25 cellular contexts compared by ENCODE assay signal in genomic region chr20:36487069-36487468, GRCh38. TPM values are rescaled to one million over a fixed set of nuclear protein-coding genes. Genes with fewer than 3 reads are reported as not detected.
DNase-seq lines count a peak whose midpoint lies in the region; ATAC-seq and TF ChIP-seq lines count a peak whose summit lies in the region.
"Had no signal": no experiment of that assay in that cellular context is flagged by ENCODE, and none has a peak within 500 bp of the region (broad histone marks: within the 10 kb centered on the region; RNA-seq: fewer than 3 reads in every experiment).

No MANE protein-coding gene starts in this region.

- no peak overlapping the region for H2BK12ac ChIP-seq in H9 (ENCODE audit: insufficient read length, low read depth, low read length)

- H3K27me3 ChIP-seq in H9 (ENCODE audit: insufficient read depth, low read length) (no peaks in the 10 kb centered on the region), Karpas-422 (ENCODE audit: low read length) (no peaks in the 10 kb centered on the region), psoas muscle (ENCODE audit: insufficient read depth in 3 of 3, low read length in 2 of 3) (no peaks in the 10 kb centered on the region)
- H3K27me3 ChIP-seq: ascending aorta, esophagus muscularis mucosa, SJSA1, transverse colon had no signal

- H3K23ac ChIP-seq in H9 (ENCODE audit: insufficient read length, low read depth, low read length) = no peak overlapping the region

- peaks cover 12% of the 10 kb centered on the region in 2 experiments for H3K4me1 Mint-ChIP-seq in H9

- no peaks in the 10 kb centered on the region for H3K36me3 Mint-ChIP-seq in H9 (ENCODE audit: insufficient read depth in 1 of 3, low read depth in 3 of 3)
- H3K36me3 Mint-ChIP-seq: activated naive CD4-positive, alpha-beta T cell treated with anti-CD3 and anti-CD28 coated beads, Interleukin-2, amount 50 U/mL, for 24 hours; natural killer cell had no signal

- H3K9me3 ChIP-seq in H9 (ENCODE audit: control insufficient read depth, low read depth, low read length) = no peaks in the 10 kb centered on the region
- no peaks in the 10 kb centered on the region for H3K9me3 ChIP-seq in Karpas-422 (ENCODE audit: low read length)
- no peaks in the 10 kb centered on the region for H3K9me3 ChIP-seq in psoas muscle
- H3K9me3 ChIP-seq: ascending aorta, esophagus muscularis mucosa, SJSA1, transverse colon had no signal

- H2AFZ ChIP-seq in H9 (ENCODE audit: low read length) (no peak overlapping the region), Karpas-422 (ENCODE audit: low read length) (no peak overlapping the region)
- H2AFZ ChIP-seq: parathyroid adenoma had no signal

- H2BK20ac ChIP-seq in H9 (ENCODE audit: low read depth, low read length, poor library complexity, severe bottlenecking) = no peak overlapping the region

- H2BK120ac ChIP-seq in H9 (ENCODE audit: low read depth, low read length, poor library complexity, severe bottlenecking) = no peak overlapping the region

- H3K9me2 ChIP-seq in Karpas-422 (replicated peaks; ENCODE audit: insufficient read depth, low read length) = no peaks in the 10 kb centered on the region

- no peaks in the 10 kb centered on the region for H3K79me2 ChIP-seq in H9 (ENCODE audit: insufficient read depth, low read length)
- H3K79me2 ChIP-seq in Karpas-422 (ENCODE audit: low read length) = no peaks in the 10 kb centered on the region

- no CpG with 5 or more reads among the region's 1 CpG for WGBS in H9 (ENCODE audit: extremely low coverage, insufficient read length, low lambda C conversion rate)
- 94 to 100% (median 100%) methylated on average over 1 of the region's 1 CpG for WGBS in psoas muscle, 3 donors

- no peak overlapping the region for H2BK5ac ChIP-seq in H9 (ENCODE audit: insufficient read length, low read length)

- no peak overlapping the region for H3K14ac ChIP-seq in H9 (ENCODE audit: insufficient read depth, low read length)

- ATAC-seq in psoas muscle = no peak
- ATAC-seq in GM21390 (IDR thresholded peaks at IDR 0.05; ENCODE audit: unreplicated experiment) = no peak
- no peak for ATAC-seq in HG03196 (IDR thresholded peaks at IDR 0.05; ENCODE audit: unreplicated experiment)
- ATAC-seq: activated T-cell treated with anti-CD3 and anti-CD28 coated beads, Interleukin-2, amount 50 U/mL, for 4 hours; left lobe of liver; natural killer cell; Panc1; sciatic nerve had no signal

- H4K8ac ChIP-seq in H9 (replicated peaks; ENCODE audit: insufficient read length, low read depth, low read length) = no peak overlapping the region

- DNase-seq in H9 (no peak), Karpas-422 (peak; percentile 27), coronary artery (ENCODE audit: low spot score) (no peak), psoas muscle (no peak), Kasumi-1 (lab: John Stamatoyannopoulos, UW) (no peak)
- DNase-seq: activated CD4-positive, alpha-beta T cell treated with anti-CD3 and anti-CD28 coated beads for 4 hours; activated T-cell treated with anti-CD3 and anti-CD28 coated beads, Interleukin-2, amount 50 U/mL, for 4 hours; CD4-positive, alpha-beta T cell; effector memory CD4-positive, alpha-beta T cell; natural killer cell; NCI-H1694 treated with DMSO at 0.1 percent for 48 hours; NCI-H2171; NCI-H524 treated with DMSO at 0.1 percent for 48 hours; transverse colon had no signal

- H3K4me3 Mint-ChIP-seq in H9 = no peak overlapping the region
- H3K4me3 Mint-ChIP-seq: activated naive CD4-positive, alpha-beta T cell treated with anti-CD3 and anti-CD28 coated beads, Interleukin-2, amount 50 U/mL, for 24 hours; activated T-cell treated with anti-CD3 and anti-CD28 coated beads, Interleukin-2, amount 50 U/mL, for 4 hours; CD4-positive, alpha-beta T cell; natural killer cell had no signal

- no peaks in the 10 kb centered on the region for H3K9me3 Mint-ChIP-seq in H9
- H3K9me3 Mint-ChIP-seq: activated naive CD4-positive, alpha-beta T cell treated with anti-CD3 and anti-CD28 coated beads, Interleukin-2, amount 50 U/mL, for 24 hours; activated T-cell treated with anti-CD3 and anti-CD28 coated beads, Interleukin-2, amount 50 U/mL, for 4 hours; CD4-positive, alpha-beta T cell; natural killer cell had no signal

- H3K56ac ChIP-seq in H9 (ENCODE audit: insufficient read length, low read depth, low read length) = peak overlapping the region; percentile 6

- H3K27ac ChIP-seq in H9 (ENCODE audit: insufficient read length, low read depth, low read length) (no peak overlapping the region), Karpas-422 (ENCODE audit: low read length) (no peak overlapping the region), coronary artery (peak overlapping the region; percentile 12 to 25), psoas muscle (peak overlapping the region; percentile 89)
- H3K27ac ChIP-seq: KMS-11, parathyroid adenoma, SJSA1, transverse colon had no signal

- H2BK15ac ChIP-seq in H9 (ENCODE audit: low read depth, low read length) = no peak overlapping the region

- peak overlapping the region; percentile 43 for H4K5ac ChIP-seq in H9 (ENCODE audit: insufficient read length, low read depth, low read length)

- H3K27me3 Mint-ChIP-seq in H9 (ENCODE audit: low read depth) = no peaks in the 10 kb centered on the region; the same call in 1 of the 2 replicates
- H3K27me3 Mint-ChIP-seq: activated naive CD4-positive, alpha-beta T cell treated with anti-CD3 and anti-CD28 coated beads, Interleukin-2, amount 50 U/mL, for 24 hours; CD4-positive, alpha-beta T cell had no signal

- H3K4me3 ChIP-seq in Karpas-422 (ENCODE audit: low read length) = no peak overlapping the region
- no peak overlapping the region for H3K4me3 ChIP-seq in coronary artery
- no peak overlapping the region for H3K4me3 ChIP-seq in psoas muscle
- H3K4me3 ChIP-seq: ascending aorta, esophagus muscularis mucosa, SJSA1, transverse colon had no signal

- H4K91ac ChIP-seq in H9 (ENCODE audit: insufficient read length, low read depth, low read length) = no peak overlapping the region

- peak overlapping the region; percentile 50 to 86 (median 78); a peak in 5 of 7 replicates for H3K27ac Mint-ChIP-seq in H9
- H3K27ac Mint-ChIP-seq: activated naive CD4-positive, alpha-beta T cell treated with anti-CD3 and anti-CD28 coated beads, Interleukin-2, amount 50 U/mL, for 24 hours; CD4-positive, alpha-beta T cell; natural killer cell had no signal

- H3K36me3 ChIP-seq in Karpas-422 (ENCODE audit: insufficient read depth, low read length) (no peaks in the 10 kb centered on the region), psoas muscle (ENCODE audit: insufficient read depth in 1 of 2, low read depth in 1 of 2) (no peaks in the 10 kb centered on the region)
- H3K36me3 ChIP-seq: ascending aorta, esophagus muscularis mucosa, transverse colon had no signal

- H3K4me2 ChIP-seq in H9 (ENCODE audit: insufficient read depth, insufficient read length, low read length) (no peak overlapping the region), Karpas-422 (ENCODE audit: low read depth, low read length, poor library complexity, severe bottlenecking) (no peak overlapping the region)
- H3K4me2 ChIP-seq: KMS-11 had no signal

- H3K79me1 ChIP-seq in H9 (ENCODE audit: insufficient read depth, low read depth, low read length, poor library complexity, severe bottlenecking) = no peaks in the 10 kb centered on the region

- no peak overlapping the region for H3T11ph ChIP-seq in H9 (ENCODE audit: low read length)

- H3K18ac ChIP-seq in H9 (ENCODE audit: insufficient read length, low read depth, low read length) = no peak overlapping the region

- TF ChIP-seq CTCF in H9 (conservative IDR thresholded peaks at IDR 0.05) = no peak
- TF ChIP-seq CTCF in coronary artery (IDR thresholded peaks at IDR 0.05) = no peak
- no peak for TF ChIP-seq CTCF in psoas muscle (IDR thresholded peaks at IDR 0.05)

- H3K9ac ChIP-seq in H9 (ENCODE audit: extremely low read depth, insufficient read length, low read length) (no peak overlapping the region), Karpas-422 (ENCODE audit: low read length) (no peak overlapping the region)
- H3K9ac ChIP-seq: KMS-11, parathyroid adenoma had no signal

- H3K4me1 ChIP-seq in H9 (ENCODE audit: insufficient read depth, low read length) = no peaks in the 10 kb centered on the region
- no peaks in the 10 kb centered on the region for H3K4me1 ChIP-seq in Karpas-422 (ENCODE audit: low read length)
- H3K4me1 ChIP-seq in psoas muscle = peaks cover 91% of the 10 kb centered on the region

- H2AK5ac ChIP-seq in H9 (ENCODE audit: insufficient read length, low read length) = no peak overlapping the region

- H4K20me1 ChIP-seq in H9 (ENCODE audit: control insufficient read depth, insufficient read depth, insufficient read length) (no peaks in the 10 kb centered on the region), Karpas-422 (ENCODE audit: insufficient read depth, low read depth, low read length) (peaks cover 7% of the 10 kb centered on the region; the same call in 1 of the 2 replicates)

- intact Hi-C loops in psoas muscle (cut with DNase I) = loop anchor here in 1 of 2 donors (10.0 kb wide), 1 partner anchor 118 kb away; the partner anchor contains the start of gene RAB5IF

- H3K23me2 ChIP-seq in H9 (ENCODE audit: insufficient read length, low read depth, low read length, poor library complexity, severe bottlenecking) = no peaks in the 10 kb centered on the region

- no peak overlapping the region for H3K4ac ChIP-seq in H9 (ENCODE audit: low read depth, low read length)

RNA-seq across cellular contexts. Expression of gene MYL9, which starts 54.2 kb away (rescaled TPM):
- total RNA-seq in H9 (2021) = 217 and 218 TPM in 2 replicates
- not detected in 2 replicates for total RNA-seq in Karpas-422 (2014; rRNA removed; shearing (Covaris generic); ENCODE audit: low replicate concordance)
- total RNA-seq in psoas muscle = 10 to 100 TPM; 42.5 to 86.6 (median 44.5) TPM
- polyA plus RNA-seq in psoas muscle = 10 to 100 TPM; 23.1 to 33.7 (median 27.2) TPM
- total RNA-seq: CD4-positive, alpha-beta T cell had no signal

Comparison
In these comparisons a context has a peak if more than half of its experiments do, and no peak if none do; other contexts are left out.
1. H3K27ac ChIP-seq: peak in coronary artery (2 of 2) and psoas muscle (single experiment); none in H9 (single experiment) and Karpas-422 (single experiment).
2. RNA of gene MYL9, which starts 54.2 kb away (total RNA-seq): 217 to 218 TPM in H9 and 42.5 to 86.6 TPM in psoas muscle; not detected in Karpas-422; every median in the first group is over 10 times any median in the second.